Comparison of ENCODE assay signal across 10 cellular contexts in genomic region chr4:70269674-70270073, GRCh38.
DNase-seq lines count a peak whose midpoint lies in the region; ATAC-seq and TF ChIP-seq lines count a peak whose summit lies in the region.
"Had no signal": no experiment of that assay in that cellular context is flagged by ENCODE, and none has a peak within 500 bp of the region (broad histone marks: within the 10 kb centered on the region; RNA-seq: fewer than 3 reads in every experiment).

No MANE protein-coding gene starts in this region.

- H3F3A ChIP-seq in MM.1S (ENCODE audit: insufficient read depth, low read length): no peaks in the 10 kb centered on the region

- no peaks in the 10 kb centered on the region for H4K20me1 ChIP-seq in MM.1S (ENCODE audit: insufficient read depth, low read length)

- no peaks in the 10 kb centered on the region for H3K36me3 Mint-ChIP-seq in nephron (ENCODE audit: low read depth)

- no peak overlapping the region for H3K27ac ChIP-seq in MM.1S (ENCODE audit: low read length)

- TF ChIP-seq CTCF in MM.1S (IDR thresholded peaks at IDR 0.05; ENCODE audit: low read length) (peak; percentile 43), nephron (IDR thresholded peaks at IDR 0.05; ENCODE audit: unreplicated experiment in 3 of 3) (peak in 2 of 3 experiments; percentile 27)

- no peaks in the 10 kb centered on the region for H3K4me1 ChIP-seq in MM.1S (ENCODE audit: low read length)
- no peaks in the 10 kb centered on the region for H3K4me1 ChIP-seq in adipocyte (ENCODE audit: control insufficient read depth, insufficient read depth, low read length)

- H3K27me3 Mint-ChIP-seq in nephron (ENCODE audit: low read depth): no peaks in the 10 kb centered on the region

- H3K9me3 ChIP-seq in MM.1S (replicated peaks; ENCODE audit: insufficient read depth, low read length) (no peaks in the 10 kb centered on the region), adipocyte (ENCODE audit: control insufficient read depth, low read length) (no peaks in the 10 kb centered on the region)

- H3K9me3 Mint-ChIP-seq in nephron: no peaks in the 10 kb centered on the region
- H3K9me3 Mint-ChIP-seq: neural crest cell had no signal

- peak in 2 of 3 experiments; percentile 9 to 53 for DNase-seq in NCI-H1417 (lab: John Stamatoyannopoulos, UW)
- no peak for DNase-seq in NCI-H1417 treated with DMSO at 0.1 percent for 48 hours (lab: John Stamatoyannopoulos, UW)
- peak; percentile 37 for DNase-seq in MM.1S
- peak; percentile 65 for DNase-seq in adipocyte (ENCODE audit: low read depth)
- DNase-seq in cerebellar nuclear complex (lab: John Stamatoyannopoulos, UW): no peak
- no peak for DNase-seq in stimulated activated CD4-positive, alpha-beta T cell treated with anti-CD3 and anti-CD28 coated beads, Interleukin-15, amount 100 ng/mL, for 24 hours
- DNase-seq: amygdala had no signal

- no peak overlapping the region for H3K9ac ChIP-seq in MM.1S (ENCODE audit: low read length)
- H3K9ac ChIP-seq in adipocyte (ENCODE audit: low read length): no peak overlapping the region

- H3K4me3 Mint-ChIP-seq in nephron: no peak overlapping the region
- H3K4me3 Mint-ChIP-seq: neural crest cell had no signal

- H3K4me3 ChIP-seq in MM.1S (ENCODE audit: low read length): no peak overlapping the region
- H3K4me3 ChIP-seq in adipocyte (ENCODE audit: low read length): no peak overlapping the region

- H3K27me3 ChIP-seq in MM.1S (replicated peaks; ENCODE audit: insufficient read depth, low read length): no peaks in the 10 kb centered on the region
- H3K27me3 ChIP-seq in adipocyte (replicated peaks; ENCODE audit: control insufficient read depth, insufficient read depth, low read length): no peaks in the 10 kb centered on the region

- ATAC-seq in GM21528 (IDR thresholded peaks at IDR 0.05; ENCODE audit: low FRiP score, unreplicated experiment): no peak

- H2AFZ ChIP-seq in MM.1S (ENCODE audit: low read length): no peak overlapping the region

- H3K4me2 ChIP-seq in MM.1S (ENCODE audit: low read depth, low read length): no peak overlapping the region

- H3K79me2 ChIP-seq in MM.1S (ENCODE audit: low read length): no peaks in the 10 kb centered on the region

- no peaks in the 10 kb centered on the region for H3K36me3 ChIP-seq in MM.1S (replicated peaks; ENCODE audit: insufficient read depth, low read length)
- H3K36me3 ChIP-seq in adipocyte (ENCODE audit: control insufficient read depth, insufficient read depth, low read length, severe bottlenecking): no peaks in the 10 kb centered on the region

- peak overlapping the region in 1 of 3 experiments; percentile 52 for H3K27ac Mint-ChIP-seq in nephron

- H3K9me2 ChIP-seq in MM.1S (replicated peaks; ENCODE audit: insufficient read depth, low read length): no peaks in the 10 kb centered on the region

- H3K4me1 Mint-ChIP-seq in nephron: no peaks in the 10 kb centered on the region
- H3K4me1 Mint-ChIP-seq: neural crest cell had no signal

Comparison
In these comparisons a context has a peak if more than half of its experiments do, and no peak if none do; other contexts are left out.
1. DNase-seq: peak in NCI-H1417 (2 of 3), MM.1S (single experiment) and adipocyte (single experiment); none in NCI-H1417 treated with DMSO at 0.1 percent for 48 hours (single experiment), cerebellar nuclear complex (0 of 2) and stimulated activated CD4-positive, alpha-beta T cell treated with anti-CD3 and anti-CD28 coated beads, Interleukin-15, amount 100 ng/mL, for 24 hours (single experiment).